ENCODE assay signal across 1 cellular context in genomic region chr11:77203901-77204755, GRCh38.
TF ChIP-seq lines count a peak whose summit lies in the region.

No MANE protein-coding gene starts in this region.

TF ChIP-seq in GM23338, 12 proteins besides CTCF, POLR2A, EP300 and RAD21 (continued from another document):
- no peak for TF ChIP-seq ZNF114 (CRISPR knock-in tag; IDR thresholded peaks at IDR 0.05)
- TF ChIP-seq NANOG (IDR thresholded peaks at IDR 0.05; ENCODE audit: borderline replicate concordance), result no peak
- no peak for TF ChIP-seq ZNF462 (CRISPR knock-in tag; IDR thresholded peaks at IDR 0.05)
- TF ChIP-seq POLR2AphosphoS5 (IDR thresholded peaks at IDR 0.05; ENCODE audit: low read depth), result no peak
